14 cellular contexts compared by ENCODE assay signal in the genomic region with DNA sequence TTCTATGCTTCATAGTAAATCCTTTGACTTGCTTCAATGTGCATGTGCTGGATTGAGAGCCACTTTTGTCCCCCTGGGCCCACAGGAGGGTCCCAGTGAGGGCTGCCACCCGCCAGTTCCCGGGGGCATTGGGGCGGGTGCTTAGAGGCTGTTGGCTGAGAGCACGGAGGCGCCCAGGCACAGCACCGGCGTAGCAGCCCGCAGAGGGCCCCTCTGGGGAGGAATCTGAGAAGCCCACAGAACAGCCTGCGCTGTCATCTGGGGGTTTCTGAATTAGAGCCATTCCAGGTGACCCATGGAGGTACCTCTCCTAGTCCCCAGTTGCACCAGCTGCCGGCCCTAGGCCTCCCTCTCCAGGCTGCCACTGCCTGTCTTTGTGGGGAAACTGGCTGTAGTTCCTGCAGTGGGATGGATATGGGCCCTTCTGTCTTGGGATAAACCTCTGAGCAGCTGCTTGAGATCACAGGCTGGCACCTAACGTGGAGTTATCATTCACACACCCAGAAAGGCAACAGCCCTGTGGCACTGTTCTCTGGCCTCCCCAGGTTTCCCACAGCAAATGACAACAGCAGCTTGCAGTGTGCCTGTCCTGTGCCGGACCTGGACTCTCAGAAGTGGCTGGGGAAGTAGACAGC. TPM values are rescaled to one million over a fixed set of nuclear protein-coding genes. Genes with fewer than 3 reads are reported as not detected.
"Had no signal": no experiment of that assay in that cellular context is flagged by ENCODE, and none has a peak within 500 bp of the region (broad histone marks: within the 10 kb centered on the region; RNA-seq: fewer than 3 reads in every experiment).

No MANE protein-coding gene starts in this region.

- ATAC-seq: effector memory CD8-positive, alpha-beta T cell; natural killer cell; stimulated activated effector memory CD8-positive, alpha-beta T cell treated with anti-CD3 and anti-CD28 coated beads, Interleukin-12 subunit alpha, Interleukin-12 subunit beta, amount 100 ng/mL, for 72 hours; T-helper 17 cell had no signal

- DNase-seq: activated CD4-positive, alpha-beta T cell treated with anti-CD3 and anti-CD28 coated beads, Interleukin-2, amount 50 U/mL, for 48 hours; effector memory CD8-positive, alpha-beta T cell; esophagus squamous epithelium; immature natural killer cell; mesendoderm; natural killer cell; sigmoid colon; stimulated activated CD4-positive, alpha-beta T cell treated with anti-CD3 and anti-CD28 coated beads, Interleukin-4, amount 100 ng/mL, for 24 hours; T-helper 17 cell had no signal

- H3K4me3 ChIP-seq: esophagus squamous epithelium, sigmoid colon, thoracic aorta, upper lobe of left lung had no signal

- H3K27ac ChIP-seq: esophagus squamous epithelium, parathyroid adenoma, sigmoid colon, thoracic aorta, upper lobe of left lung, VCaP had no signal

- H3K4me1 ChIP-seq: parathyroid adenoma had no signal

- H3K27me3 ChIP-seq: esophagus squamous epithelium, sigmoid colon, upper lobe of left lung had no signal

- H3K36me3 ChIP-seq: esophagus squamous epithelium, sigmoid colon, thoracic aorta, upper lobe of left lung had no signal

- H3K9me3 ChIP-seq: esophagus squamous epithelium, sigmoid colon, thoracic aorta, upper lobe of left lung had no signal

- H3K9ac ChIP-seq: parathyroid adenoma had no signal

RNA-seq across cellular contexts. Expression of a gene that starts 39.5 kb away (rescaled TPM):
- total RNA-seq: natural killer cell, T-helper 17 cell had no signal
- polyA plus RNA-seq: immature natural killer cell had no signal

RNA-seq across cellular contexts. Expression of a gene that starts 54.0 kb away (rescaled TPM):
- total RNA-seq: T-helper 17 cell had no signal
